ENCODE assay signal across 8 cellular contexts in genomic region chr6:33206027-33206863, GRCh38. TPM values are rescaled to one million over a fixed set of nuclear protein-coding genes. Genes with fewer than 3 reads are reported as not detected.
DNase-seq lines count a peak whose midpoint lies in the region; ATAC-seq, FAIRE-seq and TF ChIP-seq lines count a peak whose summit lies in the region.

No MANE protein-coding gene starts in this region.

- peaks cover 49% of the 10 kb centered on the region for H3K4me1 Mint-ChIP-seq in T-helper 2 cell treated with Interferon-gamma antibody and Interleukin-4, amounts not matched to agents 5 μg/mL and 100 μg/mL, for 36 hours (ENCODE audit: low read depth)
- H3K4me1 Mint-ChIP-seq in effector memory CD8-positive, alpha-beta T cell (ENCODE audit: low read depth in 2 of 2), result peaks cover 52 to 53% of the 10 kb centered on the region in 2 donors
- H3K4me1 Mint-ChIP-seq in progenitor cell of endocrine pancreas (ENCODE audit: low read depth), result peaks cover 36% of the 10 kb centered on the region

- no peaks in the 10 kb centered on the region for H3K9me3 Mint-ChIP-seq in T-helper 2 cell treated with Interferon-gamma antibody and Interleukin-4, amounts not matched to agents 5 μg/mL and 100 μg/mL, for 36 hours
- H3K9me3 Mint-ChIP-seq in effector memory CD8-positive, alpha-beta T cell, result no peaks in the 10 kb centered on the region
- H3K9me3 Mint-ChIP-seq in progenitor cell of endocrine pancreas (ENCODE audit: low read depth), result no peaks in the 10 kb centered on the region

- no peak for ATAC-seq in effector memory CD8-positive, alpha-beta T cell (replicated peaks)

- peaks cover 42% of the 10 kb centered on the region for H3K36me3 Mint-ChIP-seq in T-helper 2 cell treated with Interferon-gamma antibody and Interleukin-4, amounts not matched to agents 5 μg/mL and 100 μg/mL, for 36 hours (ENCODE audit: low read depth)
- peaks cover 39% of the 10 kb centered on the region for H3K36me3 Mint-ChIP-seq in effector memory CD8-positive, alpha-beta T cell (ENCODE audit: insufficient read depth)
- H3K36me3 Mint-ChIP-seq in progenitor cell of endocrine pancreas (ENCODE audit: insufficient read depth), result peaks cover 18% of the 10 kb centered on the region

- no peak for TF ChIP-seq CTCF in progenitor cell of endocrine pancreas (IDR thresholded peaks at IDR 0.05; ENCODE audit: unreplicated experiment)

- H3K27ac Mint-ChIP-seq in T-helper 2 cell treated with Interferon-gamma antibody and Interleukin-4, amounts not matched to agents 5 μg/mL and 100 μg/mL, for 36 hours, result peak overlapping the region; percentile 96
- H3K27ac Mint-ChIP-seq in effector memory CD8-positive, alpha-beta T cell, result peak overlapping the region; percentile 35 to 44
- H3K27ac Mint-ChIP-seq in progenitor cell of endocrine pancreas, result peak overlapping the region; percentile 52

- H3K4me3 Mint-ChIP-seq in T-helper 2 cell treated with Interferon-gamma antibody and Interleukin-4, amounts not matched to agents 5 μg/mL and 100 μg/mL, for 36 hours, result peak overlapping the region; percentile 96
- H3K4me3 Mint-ChIP-seq in effector memory CD8-positive, alpha-beta T cell, result peak overlapping the region; percentile 88 to 92
- peak overlapping the region; percentile 89 for H3K4me3 Mint-ChIP-seq in progenitor cell of endocrine pancreas (ENCODE audit: low read depth)

- DNase-seq in T-helper 2 cell treated with Interferon-gamma antibody and Interleukin-4, amounts not matched to agents 5 μg/mL and 100 μg/mL, for 36 hours (ENCODE audit: low spot score), result no peak
- DNase-seq in T-helper 2 cell (no peak), RCC 7860 (ENCODE audit: low spot score) (peak; percentile 38), progenitor cell of endocrine pancreas (ENCODE audit: low spot score, unreplicated experiment) (no peak), GM03348 (ENCODE audit: low spot score) (no peak), AG20443 (ENCODE audit: low spot score) (no peak), SK-N-DZ (ENCODE audit: low spot score) (no peak)
- no peak for DNase-seq in effector memory CD8-positive, alpha-beta T cell

- H3K27me3 Mint-ChIP-seq in T-helper 2 cell treated with Interferon-gamma antibody and Interleukin-4, amounts not matched to agents 5 μg/mL and 100 μg/mL, for 36 hours (ENCODE audit: low read depth), result no peaks in the 10 kb centered on the region
- no peaks in the 10 kb centered on the region for H3K27me3 Mint-ChIP-seq in effector memory CD8-positive, alpha-beta T cell
- peaks cover 3% of the 10 kb centered on the region for H3K27me3 Mint-ChIP-seq in progenitor cell of endocrine pancreas

- no peak for FAIRE-seq in RCC 7860 (lab: Jason Lieb, UNC)

RNA-seq across cellular contexts. Expression of gene HSD17B8, which starts 1.8 kb away (rescaled TPM):
- 7.0 and 9.2 TPM in 2 replicates for total RNA-seq in progenitor cell of endocrine pancreas
- 14.5 and 17.4 TPM in 2 replicates for polyA plus RNA-seq in SK-N-DZ (2014; cell fraction: cytosol; rRNA removed)
- polyA plus RNA-seq in SK-N-DZ (2014; cell fraction: nucleus; rRNA removed), result 28.4 and 36.4 TPM in 2 replicates

RNA-seq across cellular contexts. Expression of gene RING1, which starts 2.1 kb away (rescaled TPM):
- 56.2 and 62.4 TPM in 2 replicates for total RNA-seq in progenitor cell of endocrine pancreas
- 23.3 and 27.1 TPM in 2 replicates for polyA plus RNA-seq in SK-N-DZ (2014; cell fraction: cytosol; rRNA removed)
- 32.4 and 35.4 TPM in 2 replicates for polyA plus RNA-seq in SK-N-DZ (2014; cell fraction: nucleus; rRNA removed)

RNA-seq across cellular contexts. Expression of gene SLC39A7, which starts 5.6 kb away (rescaled TPM):
- 108 and 109 TPM in 2 replicates for total RNA-seq in progenitor cell of endocrine pancreas
- polyA plus RNA-seq in SK-N-DZ (2014; cell fraction: cytosol; rRNA removed), result 58.4 and 67.5 TPM in 2 replicates
- polyA plus RNA-seq in SK-N-DZ (2014; cell fraction: nucleus; rRNA removed), result 40.4 and 43.7 TPM in 2 replicates

RNA-seq across cellular contexts. Expression of gene RXRB, which starts 5.8 kb away (rescaled TPM):
- 44.3 and 47.1 TPM in 2 replicates for total RNA-seq in progenitor cell of endocrine pancreas
- polyA plus RNA-seq in SK-N-DZ (2014; cell fraction: cytosol; rRNA removed), result 21.4 and 25.8 TPM in 2 replicates
- 80.1 and 95.9 TPM in 2 replicates for polyA plus RNA-seq in SK-N-DZ (2014; cell fraction: nucleus; rRNA removed)

RNA-seq across cellular contexts. Expression of gene COL11A2, which starts 14.0 kb away (rescaled TPM):
- total RNA-seq in progenitor cell of endocrine pancreas, result 4.3 and 5.3 TPM in 2 replicates
- 0.18 and 0.32 TPM in 2 replicates for polyA plus RNA-seq in SK-N-DZ (2014; cell fraction: cytosol; rRNA removed)
- 13.7 and 15.4 TPM in 2 replicates for polyA plus RNA-seq in SK-N-DZ (2014; cell fraction: nucleus; rRNA removed)

Comparison
In these comparisons a context has a peak if more than half of its experiments do, and no peak if none do; other contexts are left out.
1. H3K27ac Mint-ChIP-seq: peak in every context shown above with its lines; median percentile 96 in T-helper 2 cell treated with Interferon-gamma antibody and Interleukin-4, amounts not matched to agents 5 μg/mL and 100 μg/mL, for 36 hours; 52 in progenitor cell of endocrine pancreas; 40 in effector memory CD8-positive, alpha-beta T cell.